11 cellular contexts compared by ENCODE assay signal in genomic region chr7:128017880-128018845, GRCh38. TPM values are rescaled to one million over a fixed set of nuclear protein-coding genes. Genes with fewer than 3 reads are reported as not detected.
A peak's percentile ranks its signal among the peaks of the same experiment; 100 is the strongest.
DNase-seq lines count a peak whose midpoint lies in the region; ATAC-seq and TF ChIP-seq lines count a peak whose summit lies in the region.
"Had no signal": no experiment of that assay in that cellular context is flagged by ENCODE, and none has a peak within 500 bp of the region (broad histone marks: within the 10 kb centered on the region; RNA-seq: fewer than 3 reads in every experiment).

No MANE protein-coding gene starts in this region.

- H3K4me1 Mint-ChIP-seq in Calu3 (ENCODE audit: low read depth, unreplicated experiment): peaks cover 37% of the 10 kb centered on the region
- peaks cover 86% of the 10 kb centered on the region for H3K4me1 Mint-ChIP-seq in brain
- H3K4me1 Mint-ChIP-seq: activated naive CD4-positive, alpha-beta T cell treated with anti-CD3 and anti-CD28 coated beads, Interleukin-2, amount 10 ng/mL, durations not matched to agents 7 days and 5 days had no signal

- no peaks in the 10 kb centered on the region for H3K9me3 ChIP-seq in left lung

- BruUV-seq in Calu3 (replicated peaks; lab: Mats Ljungman, UMichigan): no TSS peak

- no peaks in the 10 kb centered on the region for H3K9me3 Mint-ChIP-seq in Calu3 (ENCODE audit: low read depth, unreplicated experiment)
- no peaks in the 10 kb centered on the region for H3K9me3 Mint-ChIP-seq in brain
- H3K9me3 Mint-ChIP-seq: activated naive CD4-positive, alpha-beta T cell treated with anti-CD3 and anti-CD28 coated beads, Interleukin-2, amount 10 ng/mL, durations not matched to agents 7 days and 5 days had no signal

- peaks cover 22 to 66% of the 10 kb centered on the region in 2 donors for H3K4me1 ChIP-seq in left lung

- H3K4me3 Mint-ChIP-seq in Calu3 (ENCODE audit: low read depth, unreplicated experiment) (no peak overlapping the region), brain (no peak overlapping the region)
- H3K4me3 Mint-ChIP-seq: activated naive CD4-positive, alpha-beta T cell treated with anti-CD3 and anti-CD28 coated beads, Interleukin-2, amount 10 ng/mL, durations not matched to agents 7 days and 5 days; CD14-positive monocyte had no signal

- H3K27me3 ChIP-seq in left lung: no peaks in the 10 kb centered on the region

- TF ChIP-seq CTCF in Calu3 (IDR thresholded peaks at IDR 0.05; ENCODE audit: unreplicated experiment) (no peak), brain (conservative IDR thresholded peaks at IDR 0.05) (no peak), left lung (IDR thresholded peaks at IDR 0.05) (no peak)

- intact Hi-C loops in Calu3 (cut with micrococcal nuclease; ENCODE audit: unreplicated experiment): no loop called here
- intact Hi-C loops in left lung (cut with DNase I): no loop called here

- ATAC-seq in left lung (peak; percentile 89), HG03025 (IDR thresholded peaks at IDR 0.05; ENCODE audit: low FRiP score, unreplicated experiment) (no peak), GM18858 (IDR thresholded peaks at IDR 0.05; ENCODE audit: unreplicated experiment) (no peak), HG02852 (IDR thresholded peaks at IDR 0.05; ENCODE audit: unreplicated experiment) (no peak)

- DNase-seq in Calu3 (peak; percentile 56), NCI-H2029 (lab: John Stamatoyannopoulos, UW) (peak; percentile 91), left lung (peak in 1 of 2 donors; percentile 77), ecto neural progenitor cell (ENCODE audit: low spot score) (no peak)
- DNase-seq: activated CD4-positive, CD25-positive, alpha-beta regulatory T cell treated with anti-CD3 and anti-CD28 coated beads, Interleukin-2, amount 50 U/mL, for 72 hours; activated naive CD4-positive, alpha-beta T cell treated with anti-CD3 and anti-CD28 coated beads, Interleukin-2, amount 10 ng/mL, durations not matched to agents 7 days and 5 days had no signal

- H3K36me3 Mint-ChIP-seq in Calu3 (ENCODE audit: insufficient read depth, unreplicated experiment): no peaks in the 10 kb centered on the region
- H3K36me3 Mint-ChIP-seq in brain: peaks cover 50% of the 10 kb centered on the region

- H3K27ac Mint-ChIP-seq in Calu3 (ENCODE audit: unreplicated experiment): no peak overlapping the region
- peak overlapping the region; percentile 46 to 83 (median 62) for H3K27ac Mint-ChIP-seq in brain
- H3K27ac Mint-ChIP-seq: activated naive CD4-positive, alpha-beta T cell treated with anti-CD3 and anti-CD28 coated beads, Interleukin-2, amount 10 ng/mL, durations not matched to agents 7 days and 5 days had no signal

- peaks cover 0 to 19% of the 10 kb centered on the region in 2 donors for H3K36me3 ChIP-seq in left lung

- H3K27ac ChIP-seq in left lung: peak overlapping the region in 1 of 2 donors; percentile 48

- H3K27me3 Mint-ChIP-seq in Calu3 (ENCODE audit: unreplicated experiment) (no peaks in the 10 kb centered on the region), brain (no peaks in the 10 kb centered on the region)
- H3K27me3 Mint-ChIP-seq: activated naive CD4-positive, alpha-beta T cell treated with anti-CD3 and anti-CD28 coated beads, Interleukin-2, amount 10 ng/mL, durations not matched to agents 7 days and 5 days had no signal

- no peak overlapping the region for H3K4me3 ChIP-seq in left lung

- CTCF ChIA-PET in Calu3 (lab: Charles Lee): interaction anchor here (0.6 to 1.0 kb wide), 2 partner anchors 192 to 1241 kb away, joined by 4 to 6 read pairs; no protein-coding TSS in a partner anchor

RNA-seq across cellular contexts. Expression of gene LRRC4, which starts 13.1 kb away (rescaled TPM):
- not detected in 2 replicates for total RNA-seq in Calu3 (2022)
- polyA plus RNA-seq in brain (ENCODE audit: insufficient read depth, low read depth, low replicate concordance): 7.8 TPM
- 10 to 100 TPM in 1 of 2 donors, 1 to 10 TPM in 1; 5.7 to 24.4 TPM for total RNA-seq in left lung
